11 cellular contexts compared by ENCODE assay signal in genomic region chr10:123891147-123892011, GRCh38. TPM values are rescaled to one million over a fixed set of nuclear protein-coding genes. Genes with fewer than 3 reads are reported as not detected.
DNase-seq lines count a peak whose midpoint lies in the region; ATAC-seq and TF ChIP-seq lines count a peak whose summit lies in the region.
"Had no signal": no experiment of that assay in that cellular context is flagged by ENCODE, and none has a peak within 500 bp of the region (broad histone marks: within the 10 kb centered on the region; RNA-seq: fewer than 3 reads in every experiment).

CPXM2 (minus strand) TSS chr10:123891807; CDS start chr10:123891659, 148 bp downstream.

- H3K27ac ChIP-seq in lung (ENCODE audit: low read depth in 1 of 2, low read length in 1 of 2) = no peak within 1 kb of the TSS
- H3K27ac ChIP-seq in stomach = peak within 1 kb of the TSS in 4 of 5 donors; percentile 74 to 94 (median 84)
- H3K27ac ChIP-seq: neutrophil had no signal

- H3K9me3 ChIP-seq in lung (ENCODE audit: control insufficient read depth in 2 of 2, insufficient read depth in 1 of 2, low read length in 1 of 2) = peaks cover 0 to 6% of the 10 kb centered on the region in 2 donors
- H3K9me3 ChIP-seq in stomach = peaks cover 0 to 3% (median 0%) of the 10 kb centered on the region in 4 donors
- H3K9me3 ChIP-seq: neutrophil had no signal

- H3K36me3 ChIP-seq in H7 (replicated peaks; ENCODE audit: control insufficient read depth, insufficient read depth, low read length) (no peaks in the 10 kb centered on the region), lung (ENCODE audit: control insufficient read depth in 2 of 2, insufficient read depth in 2 of 2, low read length in 2 of 2) (no peaks in the 10 kb centered on the region), stomach (no peaks in the 10 kb centered on the region)
- H3K36me3 ChIP-seq: neutrophil had no signal

- peak; percentile 89 for DNase-seq in H7
- no peak for DNase-seq in lung (ENCODE audit: low spot score)
- DNase-seq in stomach = no peak
- DNase-seq in NCI-H446 (lab: John Stamatoyannopoulos, UW) = no peak
- DNase-seq in G401 (ENCODE audit: low spot score) = no peak
- DNase-seq in NCI-H128 (lab: John Stamatoyannopoulos, UW; ENCODE audit: unreplicated experiment) = no peak
- no peak for DNase-seq in DMS53 treated with DMSO at 0.1 percent for 48 hours (lab: John Stamatoyannopoulos, UW; ENCODE audit: unreplicated experiment)
- DNase-seq: activated CD8-positive, alpha-beta memory T cell treated with anti-CD3 and anti-CD28 coated beads for 24 hours; Calu3 had no signal

- TF ChIP-seq POLR2A in stomach (IDR thresholded peaks at IDR 0.05) = no peak

- no peak for TF ChIP-seq CTCF in lung (IDR thresholded peaks at IDR 0.05; ENCODE audit: control extremely low read depth, extremely low read depth)
- TF ChIP-seq CTCF in stomach (IDR thresholded peaks at IDR 0.05) = no peak

- H3K4me1 ChIP-seq in lung (ENCODE audit: control insufficient read depth in 2 of 2, insufficient read depth in 2 of 2, low read length in 2 of 2) (no peaks in the 10 kb centered on the region), stomach (peaks cover 0 to 18% (median 0%) of the 10 kb centered on the region in 4 donors)

- in situ Hi-C loops in G401 (cut with HindIII; ENCODE audit: low sequenced_read_pairs) = no loop called here

- peak; percentile 28 for ATAC-seq in esophagus mucosa
- no peak for ATAC-seq in lung (ENCODE audit: insufficient read depth, low FRiP score)

- no peak for TF ChIP-seq EP300 in stomach (IDR thresholded peaks at IDR 0.05)

- 6 to 7% methylated on average over 48 to 79 of the region's 79 CpGs for WGBS in lung, 2 donors
- 5 to 11% (median 8%) methylated on average over 37 to 79 of the region's 79 CpGs for WGBS in stomach, 5 donors

- intact Hi-C loops in stomach (cut with DNase I; ENCODE audit: low total_unique reads) = no loop called here

- H3K4me3 ChIP-seq in H7 (ENCODE audit: insufficient read depth, low read depth, low read length) (peak within 1 kb of the TSS; percentile 53), lung (peak within 1 kb of the TSS; percentile 10), stomach (peak within 1 kb of the TSS; percentile 24 to 56 (median 44))

- H3K27me3 ChIP-seq in H7 (ENCODE audit: control insufficient read depth, insufficient read depth, low read length) (peaks cover 23% of the 10 kb centered on the region), lung (ENCODE audit: control insufficient read depth, insufficient read depth) (peaks cover 4% of the 10 kb centered on the region), stomach (peaks cover 0 to 49% (median 16%) of the 10 kb centered on the region in 3 donors)

RNA-seq across cellular contexts. Expression of gene CPXM2, which starts in this region (rescaled TPM):
- 2.9 and 3.1 TPM in 2 replicates for total RNA-seq in H7 (2014; rRNA removed; shearing (Covaris generic))
- total RNA-seq in esophagus mucosa (3.3 TPM), lung (1 to 10 TPM; 2.3 to 5.0 TPM), stomach (10 to 100 TPM in 3 of 5 donors, 1 to 10 TPM in 2; 9.8 to 33.5 (median 12.8) TPM)
- polyA plus RNA-seq in lung (1 to 10 TPM in 1 of 2 donors, under 1 TPM in 1; 0.66 to 1.9 TPM), stomach (1 to 10 TPM in 1 of 3 donors, under 1 TPM in 2; 0.46 to 7.9 (median 0.62) TPM)
- not detected in 2 replicates for total RNA-seq in G401 (2014; rRNA removed; shearing (Covaris generic))
- total RNA-seq: Calu3 had no signal

Comparison
In these comparisons a context has a peak if more than half of its experiments do, and no peak if none do; other contexts are left out.
1. H3K27ac ChIP-seq: peak in stomach (4 of 5); none in lung (0 of 2).
2. Peak in every context shown above with its lines, with median percentiles within 50 percentile points of each other: H3K4me3 ChIP-seq.